In the genomic region with DNA sequence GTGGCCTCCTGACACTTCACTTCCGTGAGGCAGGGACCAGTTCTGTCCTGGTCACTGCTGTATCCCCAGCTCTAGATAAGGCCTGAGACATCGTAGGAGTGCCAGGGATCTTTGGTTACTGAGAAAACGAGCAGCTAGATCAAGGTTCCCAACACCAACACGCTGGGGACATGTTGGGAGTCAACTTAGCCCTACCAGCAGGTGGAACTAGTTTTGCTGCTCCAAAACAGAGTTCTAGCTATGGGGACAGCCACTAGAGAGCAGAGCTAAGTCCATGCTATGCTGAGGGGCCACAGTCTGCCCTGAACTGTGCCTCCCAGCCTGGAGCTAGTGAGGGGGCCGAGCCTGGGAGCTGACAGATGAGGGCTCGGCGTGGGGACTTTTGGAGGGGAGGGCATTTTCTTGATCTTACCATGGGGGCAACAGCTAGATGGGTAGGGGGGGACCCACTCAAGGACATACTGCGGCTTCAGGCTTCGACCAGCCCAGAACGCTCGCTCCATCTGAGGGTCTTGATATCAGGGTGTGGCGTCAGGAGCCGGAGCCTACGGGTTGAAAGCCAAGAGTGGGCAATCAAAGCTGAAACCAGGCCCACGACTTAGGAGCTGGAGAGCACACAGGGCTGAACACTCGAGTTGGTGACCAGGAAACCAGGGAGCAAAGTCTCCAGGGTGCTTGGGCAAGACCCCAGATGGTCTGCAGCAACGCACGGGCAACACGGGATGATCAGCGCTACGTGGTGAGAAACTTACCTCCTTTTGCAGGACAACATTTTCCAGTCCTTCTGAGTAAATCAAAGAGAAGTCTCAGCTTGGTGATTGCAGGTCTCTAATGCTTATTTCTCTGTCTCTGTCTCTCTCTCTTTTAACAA, we compare ENCODE assay signal across 10 cellular contexts. TPM values are rescaled to one million over a fixed set of nuclear protein-coding genes. Genes with fewer than 3 reads are reported as not detected.
DNase-seq lines count a peak whose midpoint lies in the region; ATAC-seq and TF ChIP-seq lines count a peak whose summit lies in the region.
"Had no signal": no experiment of that assay in that cellular context is flagged by ENCODE, and none has a peak within 500 bp of the region (broad histone marks: within the 10 kb centered on the region; RNA-seq: fewer than 3 reads in every experiment).

No MANE protein-coding gene starts in this region.

- H3K27ac ChIP-seq in DND-41 (ENCODE audit: low read length) (no peak overlapping the region), IMR-90 (ENCODE audit: insufficient read depth, low read length) (no peak overlapping the region)
- H3K27ac ChIP-seq: transverse colon had no signal

- H3K9me1 ChIP-seq in IMR-90 (ENCODE audit: insufficient read depth, low read length) = no peaks in the 10 kb centered on the region

- WGBS in IMR-90 (ENCODE audit: extremely low coverage in 2 of 2, insufficient read length in 1 of 2), 2 experiments = 94% methylated on average over 3 of the region's 21 CpGs; no CpG with 5 or more reads in 1 of the 2 experiments

- ATAC-seq in DND-41 (ENCODE audit: insufficient read depth, low read depth) (no peak), IMR-90 (ENCODE audit: low read depth) (no peak), HG03571 (IDR thresholded peaks at IDR 0.05; ENCODE audit: unreplicated experiment) (no peak), GM18868 (IDR thresholded peaks at IDR 0.05; ENCODE audit: unreplicated experiment) (no peak), HG02623 (IDR thresholded peaks at IDR 0.05; ENCODE audit: unreplicated experiment) (no peak)

- in situ Hi-C loops in IMR-90 (cut with MboI; ENCODE audit: low sequenced_read_pairs) = loop anchor here (10.0 to 25.0 kb wide), 2 partner anchors 293 to 455 kb away; no protein-coding TSS in a partner anchor

- H2AK9ac ChIP-seq in IMR-90 (replicated peaks; ENCODE audit: low read depth, low read length, poor library complexity) = no peak overlapping the region

- H3K18ac ChIP-seq in IMR-90 (ENCODE audit: low read depth, low read length) = no peak overlapping the region

- no peak overlapping the region for H2AK5ac ChIP-seq in IMR-90 (ENCODE audit: low read depth, low read length)

- H3K9me3 ChIP-seq in DND-41 (ENCODE audit: insufficient read depth, low read length, severe bottlenecking) = peaks cover 12% of the 10 kb centered on the region
- H3K9me3 ChIP-seq in IMR-90 (ENCODE audit: control insufficient read depth, insufficient read depth, low read length) = peaks cover 15% of the 10 kb centered on the region

- no peak overlapping the region for H3K4me3 ChIP-seq in DND-41 (ENCODE audit: low read depth in 1 of 2, low read length in 2 of 2)
- no peak overlapping the region for H3K4me3 ChIP-seq in IMR-90 (ENCODE audit: insufficient read depth, low read depth, low read length)
- H3K4me3 ChIP-seq: transverse colon had no signal

- H3K9ac ChIP-seq in DND-41 (ENCODE audit: low read depth, low read length) (no peak overlapping the region), IMR-90 (ENCODE audit: low read depth, low read length) (no peak overlapping the region)

- intact Hi-C loops in IMR-90 (cut with micrococcal nuclease) = no loop called here

- H3K27me3 ChIP-seq in DND-41 (ENCODE audit: insufficient read depth, low read length, poor library complexity) (no peaks in the 10 kb centered on the region), IMR-90 (ENCODE audit: control insufficient read depth, insufficient read depth, low read length) (no peaks in the 10 kb centered on the region; the same call in 1 of the 2 replicates)
- H3K27me3 ChIP-seq: transverse colon had no signal

- H3K23ac ChIP-seq in IMR-90 (ENCODE audit: low read depth, low read length) = no peak overlapping the region

- H3K36me3 ChIP-seq in DND-41 (ENCODE audit: insufficient read depth, low read length) (peaks cover 15% of the 10 kb centered on the region), IMR-90 (ENCODE audit: control insufficient read depth, insufficient read depth, low read length) (no peaks in the 10 kb centered on the region)
- H3K36me3 ChIP-seq: transverse colon had no signal

- H2BK120ac ChIP-seq in IMR-90 (ENCODE audit: low read depth, low read length) = no peak overlapping the region

- H3K4me1 ChIP-seq in DND-41 (ENCODE audit: insufficient read depth, low read length) (peaks cover 4% of the 10 kb centered on the region), IMR-90 (ENCODE audit: control insufficient read depth, insufficient read depth, low read length) (no peaks in the 10 kb centered on the region)

- H3K56ac ChIP-seq in IMR-90 (ENCODE audit: extremely low read depth, insufficient read depth, low read length) = no peak overlapping the region

- H4K8ac ChIP-seq in IMR-90 (ENCODE audit: low read depth in 2 of 2, low read length in 2 of 2) = no peak overlapping the region

- H3K4me1 Mint-ChIP-seq in activated naive CD8-positive, alpha-beta T cell (ENCODE audit: low read depth) = peaks cover 43% of the 10 kb centered on the region

- H3K79me1 ChIP-seq in IMR-90 (ENCODE audit: low read depth in 1 of 2, low read length in 2 of 2) = no peaks in the 10 kb centered on the region

- CTCF ChIA-PET in IMR-90 (lab: Yijun Ruan, JAX) = interaction anchor here (0.7 to 2.6 kb wide), 4 partner anchors 14 to 341 kb away, joined by 3 to 17 read pairs (median 5); a partner anchor contains a TSS

- H3K4me2 ChIP-seq in DND-41 (ENCODE audit: insufficient read depth, low read length) (no peak overlapping the region), IMR-90 (ENCODE audit: low read depth, low read length) (no peak overlapping the region)

- H2BK20ac ChIP-seq in IMR-90 (ENCODE audit: low read depth, low read length) = no peak overlapping the region

- no TSS peak for BruUV-seq in IMR-90 (replicated peaks; lab: Mats Ljungman, UMichigan)

- dilution Hi-C loops in IMR-90 (cut with HindIII; ENCODE audit: low sequenced_read_pairs, unreplicated experiment) = no loop called here

- TF ChIP-seq CTCF in DND-41 (IDR thresholded peaks at IDR 0.05; ENCODE audit: borderline replicate concordance, extremely low read depth, low read length, poor library complexity, severe bottlenecking) = peak; percentile 7
- TF ChIP-seq CTCF in IMR-90 (conservative IDR thresholded peaks at IDR 0.05; ENCODE audit: low read depth, low read length) = no peak

- H3K4ac ChIP-seq in IMR-90 (ENCODE audit: low read depth, low read length) = no peak overlapping the region

- no peaks in the 10 kb centered on the region for H3K27me3 Mint-ChIP-seq in activated naive CD8-positive, alpha-beta T cell

- POLR2A ChIA-PET in IMR-90 (lab: Charles Lee; ENCODE audit: unreplicated experiment) = no interaction called here

- H3K79me2 ChIP-seq in DND-41 (ENCODE audit: insufficient read depth, low read length) = no peaks in the 10 kb centered on the region

- H2BK15ac ChIP-seq in IMR-90 (ENCODE audit: low read depth, low read length) = no peak overlapping the region

- H4K91ac ChIP-seq in IMR-90 (ENCODE audit: insufficient read depth, low read depth, low read length) = no peak overlapping the region

- no peak overlapping the region for H3K14ac ChIP-seq in IMR-90 (replicated peaks; ENCODE audit: low read depth, low read length)

- H2BK5ac ChIP-seq in IMR-90 (ENCODE audit: low read depth, low read length, poor library complexity, severe bottlenecking) = no peak overlapping the region

- 0 out of 2 replicates have a peak, but pooled peaks cover under 1% of the 10 kb centered on the region for H4K20me1 ChIP-seq in DND-41 (ENCODE audit: insufficient read depth, low read length)
- no peaks in the 10 kb centered on the region for H4K20me1 ChIP-seq in IMR-90 (ENCODE audit: insufficient read depth, low read length)

- DNase-seq in DND-41 (no peak), IMR-90 (no peak), myocyte (ENCODE audit: low read depth) (peak; percentile 45), NCI-H345 treated with DMSO at 0.1 percent for 48 hours (lab: John Stamatoyannopoulos, UW; ENCODE audit: unreplicated experiment) (no peak)
- DNase-seq: NCI-H524 treated with DMSO at 0.1 percent for 48 hours, transverse colon had no signal

- TF ChIP-seq POLR2A in IMR-90 (IDR thresholded peaks at IDR 0.05; ENCODE audit: low read depth, low read length) = no peak

- TF ChIP-seq RAD21 in IMR-90 (IDR thresholded peaks at IDR 0.05; ENCODE audit: low read length) = no peak

- H3K36me3 Mint-ChIP-seq in activated naive CD8-positive, alpha-beta T cell = peaks cover 13% of the 10 kb centered on the region

- peaks cover 7% of the 10 kb centered on the region for H3K9me3 Mint-ChIP-seq in activated naive CD8-positive, alpha-beta T cell (ENCODE audit: low read depth)

- H3K27ac Mint-ChIP-seq in activated naive CD8-positive, alpha-beta T cell = peak overlapping the region; percentile 91

- H2AFZ ChIP-seq in DND-41 (ENCODE audit: low read depth, low read length) (no peak overlapping the region), IMR-90 (replicated peaks; ENCODE audit: low read length, poor library complexity) (peak overlapping the region; percentile 36)

- no peak overlapping the region for H4K5ac ChIP-seq in IMR-90 (ENCODE audit: low read depth, low read length)

- H3K4me3 Mint-ChIP-seq in activated naive CD8-positive, alpha-beta T cell = peak overlapping the region; percentile 73

TF ChIP-seq in IMR-90, 13 proteins besides CTCF, POLR2A, EP300 and RAD21:
- TF ChIP-seq CEBPB (IDR thresholded peaks at IDR 0.05; ENCODE audit: low read depth, low read length) (no peak), RFX5 (IDR thresholded peaks at IDR 0.05; ENCODE audit: low read depth, low read length) (no peak)

RNA-seq across cellular contexts. Expression of a gene that starts 13.4 kb away (rescaled TPM):
- not detected in 2 replicates for total RNA-seq in IMR-90 (2012; rRNA removed)
- not detected in 2 replicates for polyA plus RNA-seq in IMR-90 (2012; rRNA removed)
- polyA plus RNA-seq in IMR-90 (2012; cell fraction: cytosol; rRNA removed) = not detected in 2 replicates
- polyA plus RNA-seq in IMR-90 (2012; cell fraction: nucleus; rRNA removed; ENCODE audit: low replicate concordance) = not detected in 2 replicates
- total RNA-seq in myocyte = 0.36 and 1.1 TPM in 2 replicates
- polyA plus RNA-seq in myocyte (2012) = 0.18 TPM

RNA-seq across cellular contexts. Expression of a gene that starts 25.7 kb away (rescaled TPM):
- total RNA-seq in IMR-90 (2012; rRNA removed) (not detected in 2 replicates), myocyte (0.31 and 0.99 TPM in 2 replicates)
- not detected in 2 replicates for polyA plus RNA-seq in IMR-90 (2012; rRNA removed)
- not detected in 2 replicates for polyA plus RNA-seq in IMR-90 (2012; cell fraction: cytosol; rRNA removed)
- 0.01 TPM in 1 of 2 replicates, not detected in the other for polyA plus RNA-seq in IMR-90 (2012; cell fraction: nucleus; rRNA removed; ENCODE audit: low replicate concordance)
- polyA plus RNA-seq in myocyte (2012) = 0.26 TPM
